8 cellular contexts compared by ENCODE assay signal in genomic region chr4:123396294-123397275, GRCh38. TPM values are rescaled to one million over a fixed set of nuclear protein-coding genes. Genes with fewer than 3 reads are reported as not detected.
DNase-seq lines count a peak whose midpoint lies in the region; ATAC-seq and TF ChIP-seq lines count a peak whose summit lies in the region.

Gene SPRY1 (plus strand): TSS chr4:123396795. CDS start chr4:123401592, 4,797 bp downstream.

- H3K27ac ChIP-seq in mucosa of rectum (ENCODE audit: low read depth in 2 of 2, low read length in 2 of 2), result peak within 1 kb of the TSS; percentile 93 to 96

- no peaks in the 10 kb centered on the region for H3K9me3 Mint-ChIP-seq in activated T-cell treated with anti-CD3 and anti-CD28 coated beads, Interleukin-2, amount 50 U/mL, for 24 hours

- peak within 1 kb of the TSS; percentile 94 to 96 for H3K9ac ChIP-seq in mucosa of rectum (ENCODE audit: low read depth in 1 of 2, low read length in 2 of 2)

- H3K27ac Mint-ChIP-seq in activated T-cell treated with anti-CD3 and anti-CD28 coated beads, Interleukin-2, amount 50 U/mL, for 24 hours, result peak within 1 kb of the TSS; percentile 90

- H3K4me3 ChIP-seq in mucosa of rectum (ENCODE audit: low read length in 2 of 2), result peak within 1 kb of the TSS; percentile 90 to 91

- H3K4me1 Mint-ChIP-seq in activated T-cell treated with anti-CD3 and anti-CD28 coated beads, Interleukin-2, amount 50 U/mL, for 24 hours (ENCODE audit: low read depth), result peaks cover 36% of the 10 kb centered on the region

- no peaks in the 10 kb centered on the region for H3K9me3 ChIP-seq in mucosa of rectum (ENCODE audit: control insufficient read depth in 2 of 2, low read length in 2 of 2)

- H3K4me3 Mint-ChIP-seq in activated T-cell treated with anti-CD3 and anti-CD28 coated beads, Interleukin-2, amount 50 U/mL, for 24 hours, result peak within 1 kb of the TSS; percentile 87

- peaks cover 25% of the 10 kb centered on the region for H3K27me3 Mint-ChIP-seq in activated T-cell treated with anti-CD3 and anti-CD28 coated beads, Interleukin-2, amount 50 U/mL, for 24 hours

- H3K27me3 ChIP-seq in mucosa of rectum (ENCODE audit: control insufficient read depth in 2 of 2, insufficient read depth in 2 of 2, low read length in 2 of 2), result no peaks in the 10 kb centered on the region

- peaks cover 3 to 4% of the 10 kb centered on the region in 2 donors for H3K4me1 ChIP-seq in mucosa of rectum (ENCODE audit: control insufficient read depth in 2 of 2, insufficient read depth in 2 of 2, low read length in 2 of 2)

- H3K36me3 ChIP-seq in mucosa of rectum (ENCODE audit: control insufficient read depth in 2 of 2, insufficient read depth in 2 of 2, low read length in 2 of 2), result peaks cover under 1 to 1% of the 10 kb centered on the region in 2 donors

- ATAC-seq in GM21717 (IDR thresholded peaks at IDR 0.05; ENCODE audit: unreplicated experiment) (peak; percentile 41), esophagus mucosa (peak; percentile 83)

- peaks cover 34% of the 10 kb centered on the region for H3K36me3 Mint-ChIP-seq in activated T-cell treated with anti-CD3 and anti-CD28 coated beads, Interleukin-2, amount 50 U/mL, for 24 hours (ENCODE audit: low read depth)

- peak; percentile 95 for DNase-seq in DMS 273 (lab: John Stamatoyannopoulos, UW; ENCODE audit: unreplicated experiment)
- DNase-seq in KBM-7, result peak; percentile 92
- DNase-seq in activated T-cell treated with anti-CD3 and anti-CD28 coated beads, Interleukin-2, amount 50 U/mL, for 24 hours, result peak; percentile 79
- DNase-seq in stimulated activated CD8-positive, alpha-beta memory T cell treated with anti-CD3 and anti-CD28 coated beads, Interleukin-7, amount 100 ng/mL, for 24 hours (ENCODE audit: low read depth), result peak; percentile 58

- in situ Hi-C loops in KBM-7 (cut with MboI; ENCODE audit: low pct_unique_long_range_greater_than_20kb, low sequenced_read_pairs), result no loop called here

TF ChIP-seq in PFSK-1, 5 proteins besides CTCF, POLR2A, EP300 and RAD21:
- TF ChIP-seq FOXP2 (optimal IDR thresholded peaks at IDR 0.05; ENCODE audit: borderline replicate concordance, extremely low read depth, extremely low read length, insufficient read depth), result peak; percentile 41
- TF ChIP-seq, protein P1, sequence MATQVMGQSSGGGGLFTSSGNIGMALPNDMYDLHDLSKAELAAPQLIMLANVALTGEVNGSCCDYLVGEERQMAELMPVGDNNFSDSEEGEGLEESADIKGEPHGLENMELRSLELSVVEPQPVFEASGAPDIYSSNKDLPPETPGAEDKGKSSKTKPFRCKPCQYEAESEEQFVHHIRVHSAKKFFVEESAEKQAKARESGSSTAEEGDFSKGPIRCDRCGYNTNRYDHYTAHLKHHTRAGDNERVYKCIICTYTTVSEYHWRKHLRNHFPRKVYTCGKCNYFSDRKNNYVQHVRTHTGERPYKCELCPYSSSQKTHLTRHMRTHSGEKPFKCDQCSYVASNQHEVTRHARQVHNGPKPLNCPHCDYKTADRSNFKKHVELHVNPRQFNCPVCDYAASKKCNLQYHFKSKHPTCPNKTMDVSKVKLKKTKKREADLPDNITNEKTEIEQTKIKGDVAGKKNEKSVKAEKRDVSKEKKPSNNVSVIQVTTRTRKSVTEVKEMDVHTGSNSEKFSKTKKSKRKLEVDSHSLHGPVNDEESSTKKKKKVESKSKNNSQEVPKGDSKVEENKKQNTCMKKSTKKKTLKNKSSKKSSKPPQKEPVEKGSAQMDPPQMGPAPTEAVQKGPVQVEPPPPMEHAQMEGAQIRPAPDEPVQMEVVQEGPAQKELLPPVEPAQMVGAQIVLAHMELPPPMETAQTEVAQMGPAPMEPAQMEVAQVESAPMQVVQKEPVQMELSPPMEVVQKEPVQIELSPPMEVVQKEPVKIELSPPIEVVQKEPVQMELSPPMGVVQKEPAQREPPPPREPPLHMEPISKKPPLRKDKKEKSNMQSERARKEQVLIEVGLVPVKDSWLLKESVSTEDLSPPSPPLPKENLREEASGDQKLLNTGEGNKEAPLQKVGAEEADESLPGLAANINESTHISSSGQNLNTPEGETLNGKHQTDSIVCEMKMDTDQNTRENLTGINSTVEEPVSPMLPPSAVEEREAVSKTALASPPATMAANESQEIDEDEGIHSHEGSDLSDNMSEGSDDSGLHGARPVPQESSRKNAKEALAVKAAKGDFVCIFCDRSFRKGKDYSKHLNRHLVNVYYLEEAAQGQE (IDR thresholded peaks at IDR 0.05; ENCODE audit: insufficient read depth in 1 of 2, low read depth in 2 of 2, low read length in 2 of 2), result no peak; a peak in 1 of 4 replicates
- TF ChIP-seq TAF1 (IDR thresholded peaks at IDR 0.05; ENCODE audit: borderline replicate concordance, insufficient read depth, low read length), result peak; percentile 74
- peak; percentile 78 for TF ChIP-seq POLR2AphosphoS5 (IDR thresholded peaks at IDR 0.05; ENCODE audit: low read depth, low read length)
- TF ChIP-seq SIN3A (IDR thresholded peaks at IDR 0.05; ENCODE audit: borderline replicate concordance, insufficient read depth, low read length), result 0 out of 2 replicates have a peak, but pooled peaks have one; percentile 48

RNA-seq across cellular contexts. Expression of gene SPRY1, which starts in this region (rescaled TPM):
- polyA plus RNA-seq in PFSK-1 (2012; ENCODE audit: insufficient read length, low read depth), result 13.3 TPM
- 16.0 TPM for total RNA-seq in esophagus mucosa

Comparison
In these comparisons a context has a peak if more than half of its experiments do, and no peak if none do; other contexts are left out.
1. Peak in every context shown above with its lines: DNase-seq, ATAC-seq, H3K4me3 ChIP-seq and H3K27ac ChIP-seq.